34 cellular contexts compared by ENCODE assay signal in genomic region chrX:109879991-109880390, GRCh38.
"Had no signal": no experiment of that assay in that cellular context is flagged by ENCODE, and none has a peak within 500 bp of the region (broad histone marks: within the 10 kb centered on the region; RNA-seq: fewer than 3 reads in every experiment).

No MANE protein-coding gene starts in this region.

- H3K4me1 Mint-ChIP-seq: activated CD4-positive, alpha-beta T cell treated with anti-CD3 and anti-CD28 coated beads, Interleukin-2, amount 10 ng/mL, durations not matched to agents 24 days and 14 days; activated naive CD4-positive, alpha-beta T cell treated with anti-CD3 and anti-CD28 coated beads, Interleukin-2, amount 50 U/mL, for 24 hours; activated naive CD8-positive, alpha-beta T cell treated with anti-CD3 and anti-CD28 coated beads, Interleukin-2, amount 10 ng/mL, durations not matched to agents 7 days and 5 days; central memory CD8-positive, alpha-beta T cell had no signal

- FAIRE-seq: TTC549 had no signal

- H3K4me3 Mint-ChIP-seq: activated CD4-positive, alpha-beta T cell treated with anti-CD3 and anti-CD28 coated beads, Interleukin-2, amount 10 ng/mL, durations not matched to agents 24 days and 14 days; activated CD8-positive, alpha-beta T cell treated with anti-CD3 and anti-CD28 coated beads, Interleukin-2, amount 10 ng/mL, durations not matched to agents 7 days and 5 days; activated naive CD4-positive, alpha-beta T cell treated with anti-CD3 and anti-CD28 coated beads, Interleukin-2, amount 50 U/mL, for 24 hours; activated naive CD8-positive, alpha-beta T cell treated with anti-CD3 and anti-CD28 coated beads, Interleukin-2, amount 10 ng/mL, durations not matched to agents 7 days and 5 days; activated T-cell treated with anti-CD3 and anti-CD28 coated beads, Interleukin-2, amount 50 U/mL, for 24 hours; central memory CD8-positive, alpha-beta T cell; T-helper 1 cell treated with Interleukin-12 subunit alpha and Interleukin-12 subunit beta and Interleukin-4 antibody, amounts not matched to agents 30 μg/mL and 1 μg/mL, for 36 hours; T-helper 2 cell treated with Interferon-gamma antibody and Interleukin-4, amounts not matched to agents 5 μg/mL and 100 μg/mL, for 36 hours had no signal

- H3K4me3 ChIP-seq: MG63, Peyer's patch, SJSA1 had no signal

- H3K36me3 ChIP-seq: brain microvascular endothelial cell, MG63, Peyer's patch, SJSA1 had no signal

- H3K9ac ChIP-seq: SK-N-SH had no signal

- ATAC-seq: activated CD8-positive, alpha-beta T cell treated with anti-CD3 and anti-CD28 coated beads, Interleukin-2, amount 10 ng/mL, durations not matched to agents 7 days and 5 days; PC-3 had no signal

- H3K27me3 Mint-ChIP-seq: activated naive CD4-positive, alpha-beta T cell treated with anti-CD3 and anti-CD28 coated beads, Interleukin-2, amount 50 U/mL, for 24 hours had no signal

- H3K9me3 Mint-ChIP-seq: activated CD4-positive, alpha-beta T cell treated with anti-CD3 and anti-CD28 coated beads, Interleukin-2, amount 10 ng/mL, durations not matched to agents 24 days and 14 days; activated naive CD4-positive, alpha-beta T cell treated with anti-CD3 and anti-CD28 coated beads, Interleukin-2, amount 50 U/mL, for 24 hours; activated naive CD8-positive, alpha-beta T cell treated with anti-CD3 and anti-CD28 coated beads, Interleukin-2, amount 10 ng/mL, durations not matched to agents 7 days and 5 days; activated T-cell treated with anti-CD3 and anti-CD28 coated beads, Interleukin-2, amount 50 U/mL, for 24 hours; activated T-helper 2 cell treated with anti-CD3 and anti-CD28 coated beads, Interferon-gamma antibody, Interleukin-2, Interleukin-4, amounts not matched to agents 10 μg/mL and 5 μg/mL and 100 μg/mL, durations not matched to agents 14 hours and 24 hours and 36 hours; central memory CD8-positive, alpha-beta T cell; T-helper 1 cell treated with Interleukin-12 subunit alpha and Interleukin-12 subunit beta and Interleukin-4 antibody, amounts not matched to agents 30 μg/mL and 1 μg/mL, for 36 hours; T-helper 2 cell treated with Interferon-gamma antibody and Interleukin-4, amounts not matched to agents 5 μg/mL and 100 μg/mL, for 36 hours had no signal

- DNase-seq: activated CD4-positive, alpha-beta T cell treated with anti-CD3 and anti-CD28 coated beads, Interleukin-2, amount 10 ng/mL, durations not matched to agents 24 days and 14 days; activated CD4-positive, alpha-beta T cell treated with anti-CD3 and anti-CD28 coated beads, Interleukin-2, amount 50 U/mL, for 4 hours; activated CD8-positive, alpha-beta T cell treated with anti-CD3 and anti-CD28 coated beads, Interleukin-2, amount 10 ng/mL, durations not matched to agents 7 days and 5 days; activated gamma-delta T cell; activated naive CD4-positive, alpha-beta T cell treated with Interleukin-2 at 50 U/mL for 16 hours; activated naive CD8-positive, alpha-beta T cell treated with anti-CD3 and anti-CD28 coated beads, Interleukin-2, amount 10 ng/mL, durations not matched to agents 7 days and 5 days; activated T-cell treated with anti-CD3 and anti-CD28 coated beads, Interleukin-2, amount 50 U/mL, for 24 hours; anterior cingulate cortex; brain microvascular endothelial cell; Kasumi-1; KG1; MG63; NCI-H1048; NCI-H1105 treated with DMSO at 0.1 percent for 48 hours; NCI-H1436; NCI-H1694; NCI-H1930; NCI-H2081 treated with DMSO at 0.1 percent for 48 hours; NCI-H226; NCI-H446 treated with DMSO at 0.1 percent for 48 hours; NCI-H524; NCI-H69; PC-3; Peyer's patch; RPMI8226; SHP77 treated with DMSO at 0.1 percent for 48 hours; SK-N-SH had no signal

- H3K4me1 ChIP-seq: Peyer's patch, SJSA1 had no signal

- H3K9me3 ChIP-seq: MG63, Peyer's patch, SJSA1, SK-N-SH had no signal

- H3K27ac Mint-ChIP-seq: activated CD4-positive, alpha-beta T cell treated with anti-CD3 and anti-CD28 coated beads, Interleukin-2, amount 10 ng/mL, durations not matched to agents 24 days and 14 days; activated CD8-positive, alpha-beta T cell treated with anti-CD3 and anti-CD28 coated beads, Interleukin-2, amount 10 ng/mL, durations not matched to agents 7 days and 5 days; activated naive CD4-positive, alpha-beta T cell treated with anti-CD3 and anti-CD28 coated beads, Interleukin-2, amount 50 U/mL, for 24 hours; activated naive CD8-positive, alpha-beta T cell treated with anti-CD3 and anti-CD28 coated beads, Interleukin-2, amount 10 ng/mL, durations not matched to agents 7 days and 5 days; activated T-cell treated with anti-CD3 and anti-CD28 coated beads, Interleukin-2, amount 50 U/mL, for 24 hours; activated T-helper 2 cell treated with anti-CD3 and anti-CD28 coated beads, Interferon-gamma antibody, Interleukin-2, Interleukin-4, amounts not matched to agents 10 μg/mL and 5 μg/mL and 100 μg/mL, durations not matched to agents 14 hours and 24 hours and 36 hours; T-helper 1 cell treated with Interleukin-12 subunit alpha and Interleukin-12 subunit beta and Interleukin-4 antibody, amounts not matched to agents 30 μg/mL and 1 μg/mL, for 36 hours; T-helper 2 cell treated with Interferon-gamma antibody and Interleukin-4, amounts not matched to agents 5 μg/mL and 100 μg/mL, for 36 hours had no signal

- H3K27me3 ChIP-seq: brain microvascular endothelial cell, MG63, Peyer's patch, SJSA1 had no signal

- H3K36me3 Mint-ChIP-seq: activated naive CD4-positive, alpha-beta T cell treated with anti-CD3 and anti-CD28 coated beads, Interleukin-2, amount 50 U/mL, for 24 hours; activated naive CD8-positive, alpha-beta T cell treated with anti-CD3 and anti-CD28 coated beads, Interleukin-2, amount 10 ng/mL, durations not matched to agents 7 days and 5 days had no signal

- H3K4me2 ChIP-seq: SK-N-SH had no signal

- H3K27ac ChIP-seq: brain microvascular endothelial cell, Peyer's patch, SJSA1 had no signal
